1 cellular context compared by ENCODE assay signal in genomic region chr19:35164418-35164817, GRCh38.
TF ChIP-seq lines count a peak whose summit lies in the region.

No MANE protein-coding gene starts in this region.

TF ChIP-seq in HepG2, 621 proteins besides CTCF, POLR2A, EP300 and RAD21:
- peak; percentile 96 for TF ChIP-seq ZNF331 (CRISPR knock-in tag; IDR thresholded peaks at IDR 0.05)
- no peak for TF ChIP-seq ZHX1 (CRISPR knock-in tag; IDR thresholded peaks at IDR 0.05; ENCODE audit: low read depth)
